In genomic region chr11:65639623-65640482, GRCh38 we compare ENCODE assay signal across 8 cellular contexts. TPM values are rescaled to one million over a fixed set of nuclear protein-coding genes. Genes with fewer than 3 reads are reported as not detected.
A peak's percentile ranks its signal among the peaks of the same experiment; 100 is the strongest.
DNase-seq lines count a peak whose midpoint lies in the region; ATAC-seq and TF ChIP-seq lines count a peak whose summit lies in the region.

No MANE protein-coding gene starts in this region.

- peak; percentile 43 for DNase-seq in activated CD4-positive, CD25-positive, alpha-beta regulatory T cell treated with anti-CD3 and anti-CD28 coated beads, Interleukin-2, amount 50 U/mL, for 16 hours (ENCODE audit: low read depth, low spot score)
- no peak for DNase-seq in activated CD4-positive, CD25-positive, alpha-beta regulatory T cell treated with anti-CD3 and anti-CD28 coated beads, Interleukin-2, amount 50 U/mL, for 72 hours
- peak; percentile 98 for DNase-seq in Karpas-422
- peak; percentile 44 to 49 for DNase-seq in activated T-helper 1 cell treated with anti-CD3 and anti-CD28 coated beads, Interleukin-2, amount 50 U/mL, for 16 hours (ENCODE audit: low read depth in 1 of 2, low spot score in 1 of 2)
- DNase-seq in medulla oblongata (ENCODE audit: extremely low spot score): peak; percentile 61
- peak in 1 of 2 donors; percentile 72 for DNase-seq in upper lobe of left lung
- no peak for DNase-seq in HFFc6
- no peak for DNase-seq in mesenteric fat pad (ENCODE audit: low spot score)

- peaks cover 53% of the 10 kb centered on the region for H3K4me1 ChIP-seq in Karpas-422 (ENCODE audit: low read length)
- peaks cover 53 to 76% (median 67%) of the 10 kb centered on the region in 4 donors for H3K4me1 ChIP-seq in upper lobe of left lung

- peaks cover 3% of the 10 kb centered on the region; the same call in 1 of the 2 replicates for H3K27me3 Mint-ChIP-seq in HFFc6 (ENCODE audit: insufficient read depth)

- peak in 1 of 4 donors; percentile 27 for TF ChIP-seq POLR2A in upper lobe of left lung (IDR thresholded peaks at IDR 0.05)

- no peak overlapping the region for H2AFZ ChIP-seq in Karpas-422 (ENCODE audit: low read length)

- peak in 2 of 4 donors; percentile 64 to 73 for TF ChIP-seq EP300 in upper lobe of left lung (IDR thresholded peaks at IDR 0.05)

- H3K4me2 ChIP-seq in Karpas-422 (ENCODE audit: low read depth, low read length, poor library complexity, severe bottlenecking): peak overlapping the region; percentile 95

- H3K4me3 ChIP-seq in Karpas-422 (ENCODE audit: low read length) (peak overlapping the region; percentile 89), upper lobe of left lung (peak overlapping the region in 3 of 4 donors; percentile 47 to 76 (median 71))

- no peak overlapping the region for H3K4me3 Mint-ChIP-seq in HFFc6

- peaks cover 43% of the 10 kb centered on the region for H3K4me1 Mint-ChIP-seq in HFFc6 (ENCODE audit: low read depth)

- no peak overlapping the region for H3K27ac Mint-ChIP-seq in HFFc6

- H3K27me3 ChIP-seq in Karpas-422 (ENCODE audit: low read length) (no peaks in the 10 kb centered on the region), upper lobe of left lung (no peaks in the 10 kb centered on the region)

- ATAC-seq in upper lobe of left lung (ENCODE audit: low FRiP score in 2 of 2): peak in 1 of 2 donors; percentile 1

- no peaks in the 10 kb centered on the region; the same call in 1 of the 2 replicates for H3K36me3 Mint-ChIP-seq in HFFc6 (ENCODE audit: low read depth)

- H3K9me2 ChIP-seq in Karpas-422 (replicated peaks; ENCODE audit: insufficient read depth, low read length): no peaks in the 10 kb centered on the region

- H4K20me1 ChIP-seq in Karpas-422 (ENCODE audit: insufficient read depth, low read depth, low read length): peaks cover 4% of the 10 kb centered on the region; the same call in 1 of the 2 replicates

- H3K9ac ChIP-seq in Karpas-422 (ENCODE audit: low read length): peak overlapping the region; percentile 92

- H3K36me3 ChIP-seq in Karpas-422 (ENCODE audit: insufficient read depth, low read length) (0 out of 2 replicates have a peak, but pooled peaks cover 10% of the 10 kb centered on the region), upper lobe of left lung (peaks cover 11 to 57% (median 36%) of the 10 kb centered on the region in 4 donors)

- H3K79me2 ChIP-seq in Karpas-422 (ENCODE audit: low read length): peaks cover 30% of the 10 kb centered on the region

- peak overlapping the region; percentile 99 for H3K27ac ChIP-seq in Karpas-422 (ENCODE audit: low read length)
- peak overlapping the region; percentile 89 to 99 (median 96) for H3K27ac ChIP-seq in upper lobe of left lung

- no peak for TF ChIP-seq CTCF in upper lobe of left lung (IDR thresholded peaks at IDR 0.05)
- no peak for TF ChIP-seq CTCF in HFFc6 (IDR thresholded peaks at IDR 0.05)

- 42 to 52% methylated on average over 5 to 6 of the region's 8 CpGs for WGBS in upper lobe of left lung, 2 donors

- H3K9me3 ChIP-seq in Karpas-422 (ENCODE audit: low read length): no peaks in the 10 kb centered on the region
- H3K9me3 ChIP-seq in upper lobe of left lung: no peaks in the 10 kb centered on the region

- no peaks in the 10 kb centered on the region for H3K9me3 Mint-ChIP-seq in HFFc6

RNA-seq across cellular contexts. Expression of gene SIPA1, which starts 2.0 kb away (rescaled TPM):
- total RNA-seq in Karpas-422 (2014; rRNA removed; shearing (Covaris generic); ENCODE audit: low replicate concordance): 74.6 and 123 TPM in 2 replicates
- total RNA-seq in upper lobe of left lung (100 to 1,000 TPM in 1 of 6 donors, 10 to 100 TPM in 5; 42.7 to 137 (median 74.9) TPM), mesenteric fat pad (54.5 TPM)
- total RNA-seq in HFFc6 (2021; fragmentation: NEBNext Ultra II Directional; extraction: Animal tissue kit (Norgen Biotek cat#: 25700)): 10 to 100 TPM; 23.0 to 41.3 (median 38.3) TPM

RNA-seq across cellular contexts. Expression of gene RELA, which starts 22.9 kb away (rescaled TPM):
- 42.6 and 44.0 TPM in 2 replicates for total RNA-seq in Karpas-422 (2014; rRNA removed; shearing (Covaris generic); ENCODE audit: low replicate concordance)
- total RNA-seq in upper lobe of left lung (10 to 100 TPM; 42.9 to 86.8 (median 58.7) TPM), mesenteric fat pad (80.0 TPM)
- total RNA-seq in HFFc6 (2021; fragmentation: NEBNext Ultra II Directional; extraction: Animal tissue kit (Norgen Biotek cat#: 25700)): 10 to 100 TPM; 66.9 to 72.7 (median 69.5) TPM

RNA-seq across cellular contexts. Expression of gene PCNX3, which starts 24.3 kb away (rescaled TPM):
- total RNA-seq in Karpas-422 (2014; rRNA removed; shearing (Covaris generic); ENCODE audit: low replicate concordance): 20.4 and 28.5 TPM in 2 replicates
- 10 to 100 TPM; 26.7 to 63.9 (median 43.9) TPM for total RNA-seq in upper lobe of left lung
- total RNA-seq in HFFc6 (2021; fragmentation: NEBNext Ultra II Directional; extraction: Animal tissue kit (Norgen Biotek cat#: 25700)): 10 to 100 TPM; 51.5 to 66.7 (median 57.3) TPM
- 30.6 TPM for total RNA-seq in mesenteric fat pad

RNA-seq across cellular contexts. Expression of gene MAP3K11, which starts 25.8 kb away (rescaled TPM):
- 11.8 and 28.0 TPM in 2 replicates for total RNA-seq in Karpas-422 (2014; rRNA removed; shearing (Covaris generic); ENCODE audit: low replicate concordance)
- total RNA-seq in upper lobe of left lung (100 to 1,000 TPM in 4 of 6 donors, 10 to 100 TPM in 2; 52.1 to 132 (median 107) TPM), mesenteric fat pad (67.6 TPM)
- 10 to 100 TPM; 42.1 to 51.1 (median 46.5) TPM for total RNA-seq in HFFc6 (2021; fragmentation: NEBNext Ultra II Directional; extraction: Animal tissue kit (Norgen Biotek cat#: 25700))

RNA-seq across cellular contexts. Expression of gene KCNK7, which starts 44.3 kb away (rescaled TPM):
- 0.25 and 0.48 TPM in 2 replicates for total RNA-seq in Karpas-422 (2014; rRNA removed; shearing (Covaris generic); ENCODE audit: low replicate concordance)
- total RNA-seq in upper lobe of left lung: 1 to 10 TPM in 4 of 6 donors, under 1 TPM in 1, not detected in 1; 0.59 to 3.7 (median 1.7) TPM
- under 1 TPM in 3 of 6 experiments, not detected in 3; 0.16 to 0.31 (median 0.30) TPM for total RNA-seq in HFFc6 (2021; fragmentation: NEBNext Ultra II Directional; extraction: Animal tissue kit (Norgen Biotek cat#: 25700))
- 1.5 TPM for total RNA-seq in mesenteric fat pad

Comparison
In these comparisons a context has a peak if more than half of its experiments do, and no peak if none do; other contexts are left out.
1. DNase-seq: peak in activated CD4-positive, CD25-positive, alpha-beta regulatory T cell treated with anti-CD3 and anti-CD28 coated beads, Interleukin-2, amount 50 U/mL, for 16 hours (single experiment), Karpas-422 (single experiment), activated T-helper 1 cell treated with anti-CD3 and anti-CD28 coated beads, Interleukin-2, amount 50 U/mL, for 16 hours (2 of 2) and medulla oblongata (single experiment); none in activated CD4-positive, CD25-positive, alpha-beta regulatory T cell treated with anti-CD3 and anti-CD28 coated beads, Interleukin-2, amount 50 U/mL, for 72 hours (single experiment), HFFc6 (single experiment) and mesenteric fat pad (single experiment).